ENCODE assay signal across 28 cellular contexts in the genomic region with DNA sequence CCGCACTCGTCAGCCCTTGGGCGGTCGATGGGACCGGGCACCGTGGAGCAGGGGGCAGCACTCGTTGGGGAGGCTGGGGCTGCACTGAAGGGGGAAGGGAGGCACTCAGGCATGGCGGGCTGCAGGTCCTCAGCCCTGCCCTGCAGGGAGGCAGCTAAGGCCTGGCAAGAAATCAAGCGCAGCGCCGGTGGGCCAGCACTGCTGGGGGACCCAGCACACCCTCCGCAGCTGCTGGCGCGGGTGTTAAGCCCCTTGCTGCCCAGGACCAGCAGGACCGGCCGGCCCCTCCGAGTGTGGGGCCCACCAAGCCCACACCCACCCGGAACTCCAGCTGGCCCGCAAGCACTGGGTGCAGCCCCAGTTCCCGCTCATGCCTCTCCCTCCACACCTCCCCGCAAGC.
"Had no signal": no experiment of that assay in that cellular context is flagged by ENCODE, and none has a peak within 500 bp of the region (broad histone marks: within the 10 kb centered on the region; RNA-seq: fewer than 3 reads in every experiment).

No MANE protein-coding gene starts in this region.

- H3K4me1 Mint-ChIP-seq: stimulated activated memory B cell treated with anti-CD40 and anti-IgM and Interleukin-4, amounts not matched to agents 10 μg/mL and 1 μg/mL and 100 μg/mL, for 72 hours; stimulated activated naive B cell treated with anti-CD40 and anti-IgM and Interleukin-4, amounts not matched to agents 10 μg/mL and 1 μg/mL and 100 μg/mL, for 72 hours; stimulated activated naive CD8-positive, alpha-beta T cell treated with anti-CD3 and anti-CD28 coated beads, Interleukin-15, amount 100 ng/mL, for 72 hours had no signal

- H3K4me1 ChIP-seq: stomach, suprapubic skin, testis, thyroid gland, tibial artery, tibial nerve, transverse colon, upper lobe of left lung, upper lobe of right lung, uterus, vagina had no signal

- H3K27me3 Mint-ChIP-seq: stimulated activated naive CD8-positive, alpha-beta T cell treated with anti-CD3 and anti-CD28 coated beads, Interleukin-15, amount 100 ng/mL, for 72 hours; type B pancreatic cell had no signal

- H3K36me3 ChIP-seq: stomach, suprapubic skin, thoracic aorta, thyroid gland, tibial artery, tibial nerve, transverse colon, upper lobe of left lung, upper lobe of right lung, uterus, vagina had no signal

- H3K27me3 ChIP-seq: stomach, suprapubic skin, testis, thyroid gland, tibial artery, tibial nerve, transverse colon, upper lobe of left lung, upper lobe of right lung, uterus, vagina had no signal

- H3K4me3 ChIP-seq: stomach, suprapubic skin, testis, thoracic aorta, thyroid gland, tibial artery, tibial nerve, transverse colon, upper lobe of left lung, upper lobe of right lung, uterus, vagina had no signal

- H3K36me3 Mint-ChIP-seq: stimulated activated effector memory CD8-positive, alpha-beta T cell treated with anti-CD3 and anti-CD28 coated beads, Interleukin-12 subunit alpha, Interleukin-12 subunit beta, amount 100 ng/mL, for 72 hours; stimulated activated memory B cell treated with anti-CD40 and anti-IgM and Interleukin-4, amounts not matched to agents 10 μg/mL and 1 μg/mL and 100 μg/mL, for 72 hours; type B pancreatic cell had no signal

- H3K27ac ChIP-seq: stomach, suprapubic skin, testis, thoracic aorta, thyroid gland, tibial artery, tibial nerve, transverse colon, upper lobe of left lung, upper lobe of right lung, uterus, vagina had no signal

- H3K4me3 Mint-ChIP-seq: stimulated activated effector memory CD8-positive, alpha-beta T cell treated with anti-CD3 and anti-CD28 coated beads, Interleukin-12 subunit alpha, Interleukin-12 subunit beta, amount 100 ng/mL, for 72 hours; stimulated activated memory B cell treated with anti-CD40 and anti-IgM and Interleukin-4, amounts not matched to agents 10 μg/mL and 1 μg/mL and 100 μg/mL, for 72 hours; stimulated activated naive B cell treated with anti-CD40 and anti-IgM and Interleukin-4, amounts not matched to agents 10 μg/mL and 1 μg/mL and 100 μg/mL, for 72 hours; stimulated activated naive CD8-positive, alpha-beta T cell treated with anti-CD3 and anti-CD28 coated beads, Interleukin-15, amount 100 ng/mL, for 72 hours; stimulated activated naive CD8-positive, alpha-beta T cell treated with anti-CD3 and anti-CD28 coated beads, Interleukin-15, Interleukin-2, amounts not matched to agents 100 ng/mL and 50 ng/mL, for 24 hours; type B pancreatic cell had no signal

- H3K9me3 Mint-ChIP-seq: stimulated activated effector memory CD8-positive, alpha-beta T cell treated with anti-CD3 and anti-CD28 coated beads, Interleukin-12 subunit alpha, Interleukin-12 subunit beta, amount 100 ng/mL, for 72 hours; stimulated activated memory B cell treated with anti-CD40 and anti-IgM and Interleukin-4, amounts not matched to agents 10 μg/mL and 1 μg/mL and 100 μg/mL, for 72 hours; type B pancreatic cell had no signal

- H3K27ac Mint-ChIP-seq: stimulated activated effector memory CD8-positive, alpha-beta T cell treated with anti-CD3 and anti-CD28 coated beads, Interleukin-12 subunit alpha, Interleukin-12 subunit beta, amount 100 ng/mL, for 72 hours; stimulated activated memory B cell treated with anti-CD40 and anti-IgM and Interleukin-4, amounts not matched to agents 10 μg/mL and 1 μg/mL and 100 μg/mL, for 72 hours; stimulated activated naive B cell treated with anti-CD40 and anti-IgM and Interleukin-4, amounts not matched to agents 10 μg/mL and 1 μg/mL and 100 μg/mL, for 72 hours; stimulated activated naive CD8-positive, alpha-beta T cell treated with anti-CD3 and anti-CD28 coated beads, Interleukin-15, amount 100 ng/mL, for 72 hours; stimulated activated naive CD8-positive, alpha-beta T cell treated with anti-CD3 and anti-CD28 coated beads, Interleukin-15, Interleukin-2, amounts not matched to agents 100 ng/mL and 50 ng/mL, for 24 hours; type B pancreatic cell had no signal

- H3K9me3 ChIP-seq: suprapubic skin, testis, thoracic aorta, thyroid gland, tibial artery, tibial nerve, transverse colon, upper lobe of left lung, upper lobe of right lung, uterus, vagina had no signal

- DNase-seq: stimulated activated CD4-positive, alpha-beta T cell treated with anti-CD3 and anti-CD28 coated beads, Interleukin-2, amount 100 ng/mL, for 48 hours; stimulated activated CD4-positive, alpha-beta T cell treated with anti-CD3 and anti-CD28 coated beads, Interleukin-4, amount 100 ng/mL, for 1 hour; stimulated activated CD4-positive, alpha-beta T cell treated with anti-CD3 and anti-CD28 coated beads, Interleukin-4, amount 100 ng/mL, for 24 hours; stimulated activated CD4-positive, alpha-beta T cell treated with anti-CD3 and anti-CD28 coated beads, Interleukin-4, amount 100 ng/mL, for 4 hours; stimulated activated CD8-positive, alpha-beta memory T cell treated with anti-CD3 and anti-CD28 coated beads, Interleukin-4, amount 100 ng/mL, for 48 hours; stimulated activated naive B cell treated with anti-CD40 and anti-IgM and Interleukin-4, amounts not matched to agents 10 μg/mL and 1 μg/mL and 100 μg/mL, for 72 hours; stimulated activated naive CD4-positive, alpha-beta T cell; stimulated activated naive CD4-positive, alpha-beta T cell treated with Interleukin-2 at 50 U/mL for 16 hours; stimulated activated naive CD8-positive, alpha-beta T cell treated with anti-CD3 and anti-CD28 coated beads, Interleukin-15, amount 100 ng/mL, for 72 hours; stimulated activated naive CD8-positive, alpha-beta T cell treated with anti-CD3 and anti-CD28 coated beads, Interleukin-15, Interleukin-2, amounts not matched to agents 100 U/mL and 50 U/mL, for 24 hours; stomach; substantia nigra; testis; thyroid gland; tibial artery; transverse colon; trophoblast cell; upper lobe of right lung; uterus had no signal
